Comparison of ENCODE assay signal across 13 cellular contexts in genomic region chr5:134092875-134093274, GRCh38. TPM values are rescaled to one million over a fixed set of nuclear protein-coding genes. Genes with fewer than 3 reads are reported as not detected.
DNase-seq lines count a peak whose midpoint lies in the region; ATAC-seq and TF ChIP-seq lines count a peak whose summit lies in the region.
"Had no signal": no experiment of that assay in that cellular context is flagged by ENCODE, and none has a peak within 500 bp of the region (broad histone marks: within the 10 kb centered on the region; RNA-seq: fewer than 3 reads in every experiment).

No MANE protein-coding gene starts in this region.

- no peaks in the 10 kb centered on the region for H3K27me3 ChIP-seq in PC-9 (ENCODE audit: insufficient read depth, low read depth)
- no peaks in the 10 kb centered on the region for H3K27me3 ChIP-seq in transverse colon
- H3K27me3 ChIP-seq: uterus had no signal

- no peak for TF ChIP-seq EP300 in transverse colon (IDR thresholded peaks at IDR 0.05; ENCODE audit: low read depth)

- H3F3A ChIP-seq in PC-9 (ENCODE audit: insufficient read depth, low read depth), result peaks cover 45% of the 10 kb centered on the region

- POLR2A ChIA-PET in PC-9 (lab: Charles Lee; ENCODE audit: unreplicated experiment), result interaction anchor here (0.6 kb wide), 1 partner anchor 65 kb away, joined by 4 read pairs; no protein-coding TSS in a partner anchor

- in situ Hi-C loops in transverse colon (cut with MboI; ENCODE audit: low pct_ligation_motif_present in 1 of 4, low pct_unique_long_range_greater_than_20kb in 1 of 4, low sequenced_read_pairs in 3 of 4), result loop anchor here in 1 of 4 donors (10.0 kb wide), 1 partner anchor 52 kb away; no protein-coding TSS in a partner anchor

- CTCF ChIA-PET in activated naive CD4-positive, alpha-beta T cell treated with anti-CD3 and anti-CD28 coated beads, Interleukin-2, amount 10 ng/mL, durations not matched to agents 7 days and 5 days (lab: Charles Lee), result interaction anchor here (1.3 to 2.0 kb wide), 2 partner anchors 9 to 53 kb away, joined by 4 to 6 read pairs; no protein-coding TSS in a partner anchor
- CTCF ChIA-PET in PC-9 (lab: Charles Lee), result interaction anchor here (0.6 kb wide), 1 partner anchor 53 kb away, joined by 3 read pairs; no protein-coding TSS in a partner anchor

- peaks cover 79% of the 10 kb centered on the region for H3K4me1 Mint-ChIP-seq in activated naive CD4-positive, alpha-beta T cell treated with anti-CD3 and anti-CD28 coated beads, Interleukin-2, amount 10 ng/mL, durations not matched to agents 7 days and 5 days

- H3K27ac ChIP-seq in PC-9, result peak overlapping the region; percentile 93
- H3K27ac ChIP-seq in epithelial cell of prostate, result no peak overlapping the region
- H3K27ac ChIP-seq in transverse colon, result peak overlapping the region in 3 of 4 donors; percentile 7 to 63 (median 48)
- H3K27ac ChIP-seq: prostate gland, uterus had no signal

- peak overlapping the region; percentile 74 for H3K27ac Mint-ChIP-seq in activated naive CD4-positive, alpha-beta T cell treated with anti-CD3 and anti-CD28 coated beads, Interleukin-2, amount 10 ng/mL, durations not matched to agents 7 days and 5 days

- no peaks in the 10 kb centered on the region for H3K79me2 ChIP-seq in PC-9 (ENCODE audit: low read depth)

- WGBS in transverse colon (ENCODE audit: low coverage in 1 of 2), 2 donors, result 67% methylated on average over 1 of the region's 1 CpG; no CpG with 5 or more reads in 1 of the 2 donors

- TF ChIP-seq CTCF in PC-9 (conservative IDR thresholded peaks at IDR 0.05), result no peak
- no peak for TF ChIP-seq CTCF in transverse colon (IDR thresholded peaks at IDR 0.05)

- intact Hi-C loops in PC-9 (cut with micrococcal nuclease; ENCODE audit: unreplicated experiment), result loop anchor here (2.0 kb wide), 1 partner anchor 34 kb away; no protein-coding TSS in a partner anchor
- intact Hi-C loops in transverse colon (cut with DNase I; ENCODE audit: low total_unique reads), result no loop called here

- H3K36me3 ChIP-seq in PC-9 (ENCODE audit: low read depth) (no peaks in the 10 kb centered on the region), transverse colon (no peaks in the 10 kb centered on the region)
- H3K36me3 ChIP-seq: prostate gland, uterus had no signal

- H2AFZ ChIP-seq in PC-9, result no peak overlapping the region

- H3K4me1 ChIP-seq in PC-9 (replicated peaks; ENCODE audit: insufficient read depth), result peaks cover 47% of the 10 kb centered on the region
- H3K4me1 ChIP-seq in transverse colon, result peaks cover 0 to 26% (median 6%) of the 10 kb centered on the region in 4 donors
- H3K4me1 ChIP-seq: prostate gland, uterus had no signal

- no peaks in the 10 kb centered on the region for H4K20me1 ChIP-seq in PC-9 (ENCODE audit: insufficient read depth)

- H3K36me3 Mint-ChIP-seq in activated naive CD4-positive, alpha-beta T cell treated with anti-CD3 and anti-CD28 coated beads, Interleukin-2, amount 10 ng/mL, durations not matched to agents 7 days and 5 days, result peaks cover 12% of the 10 kb centered on the region

- H3K4me2 ChIP-seq in PC-9, result peak overlapping the region; percentile 72

- no peak for TF ChIP-seq POLR2A in transverse colon (IDR thresholded peaks at IDR 0.05)

- BruUV-seq in PC-9 (replicated peaks; lab: Mats Ljungman, UMichigan), result no TSS peak

- H3K9me3 ChIP-seq in PC-9 (ENCODE audit: insufficient read depth, low read depth) (no peaks in the 10 kb centered on the region), transverse colon (no peaks in the 10 kb centered on the region)
- H3K9me3 ChIP-seq: prostate gland, uterus had no signal

- ATAC-seq in GM18502 (IDR thresholded peaks at IDR 0.05; ENCODE audit: poor library complexity, unreplicated experiment) (no peak), GM18867 (IDR thresholded peaks at IDR 0.05; ENCODE audit: unreplicated experiment) (no peak), GM21390 (IDR thresholded peaks at IDR 0.05; ENCODE audit: unreplicated experiment) (no peak)

- H3K9me2 ChIP-seq in PC-9 (ENCODE audit: insufficient read depth), result no peaks in the 10 kb centered on the region

- no peaks in the 10 kb centered on the region for H3K9me3 Mint-ChIP-seq in activated naive CD4-positive, alpha-beta T cell treated with anti-CD3 and anti-CD28 coated beads, Interleukin-2, amount 10 ng/mL, durations not matched to agents 7 days and 5 days

- peaks cover 36% of the 10 kb centered on the region for H3K27me3 Mint-ChIP-seq in activated naive CD4-positive, alpha-beta T cell treated with anti-CD3 and anti-CD28 coated beads, Interleukin-2, amount 10 ng/mL, durations not matched to agents 7 days and 5 days

- DNase-seq in activated naive CD4-positive, alpha-beta T cell treated with anti-CD3 and anti-CD28 coated beads, Interleukin-2, amount 10 ng/mL, durations not matched to agents 7 days and 5 days, result no peak
- no peak for DNase-seq in activated naive CD4-positive, alpha-beta T cell treated with Interleukin-2 at 50 U/mL for 16 hours
- DNase-seq in PC-9 (peak; percentile 70 to 99), epithelial cell of prostate (ENCODE audit: low read depth, low spot score) (peak; percentile 79), transverse colon (peak; percentile 66)
- DNase-seq: activated CD8-positive, alpha-beta memory T cell treated with anti-CD3 and anti-CD28 coated beads, Interleukin-2, amount 50 U/mL, for 48 hours; NCI-H446 treated with DMSO at 0.1 percent for 48 hours; T-helper 1 cell; uterus had no signal

- no peak overlapping the region for H3K4me3 Mint-ChIP-seq in activated naive CD4-positive, alpha-beta T cell treated with anti-CD3 and anti-CD28 coated beads, Interleukin-2, amount 10 ng/mL, durations not matched to agents 7 days and 5 days

- peak overlapping the region; percentile 13; the same call in 1 of the 2 replicates for H3K4me3 ChIP-seq in PC-9
- H3K4me3 ChIP-seq in transverse colon, result no peak overlapping the region
- H3K4me3 ChIP-seq: prostate gland, uterus had no signal

RNA-seq across cellular contexts. Expression of gene TCF7, which starts 21.6 kb away (rescaled TPM):
- 8.9 and 13.0 TPM in 2 replicates for total RNA-seq in PC-9 (2021)
- total RNA-seq in transverse colon, result 1 to 10 TPM in 3 of 4 donors, under 1 TPM in 1; 0.60 to 7.1 (median 3.1) TPM

Comparison
In these comparisons a context has a peak if more than half of its experiments do, and no peak if none do; other contexts are left out.
1. DNase-seq: peak in PC-9 (2 of 2), epithelial cell of prostate (single experiment) and transverse colon (single experiment); none in activated naive CD4-positive, alpha-beta T cell treated with anti-CD3 and anti-CD28 coated beads, Interleukin-2, amount 10 ng/mL, durations not matched to agents 7 days and 5 days (single experiment) and activated naive CD4-positive, alpha-beta T cell treated with Interleukin-2 at 50 U/mL for 16 hours (single experiment).